10 cellular contexts compared by ENCODE assay signal in the genomic region with DNA sequence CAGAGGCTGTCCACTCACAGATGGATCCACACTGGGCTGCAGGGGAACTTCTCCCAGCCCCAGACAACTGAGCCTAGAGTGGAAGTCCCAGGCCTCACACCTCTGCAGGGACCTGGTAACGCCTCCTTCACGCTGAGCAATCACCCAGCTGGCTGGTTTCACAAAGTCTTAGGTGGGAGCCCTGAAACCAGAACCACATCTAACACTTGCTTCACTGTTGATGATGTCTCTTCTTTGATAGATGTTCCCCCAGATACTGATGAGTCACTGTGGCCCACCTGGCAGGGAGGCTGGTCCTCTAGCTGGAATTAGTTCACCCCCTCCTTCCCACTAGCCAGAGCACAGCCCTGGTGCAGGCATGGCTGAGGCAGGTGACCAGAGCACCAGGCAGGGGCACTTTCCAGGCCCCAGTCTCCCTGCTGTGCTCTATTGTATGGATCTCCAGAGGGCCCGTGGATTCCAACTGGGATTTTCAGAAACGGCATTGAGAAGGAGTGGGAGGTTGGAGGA. TPM values are rescaled to one million over a fixed set of nuclear protein-coding genes. Genes with fewer than 3 reads are reported as not detected.
DNase-seq lines count a peak whose midpoint lies in the region; ATAC-seq lines count a peak whose summit lies in the region.
"Had no signal": no experiment of that assay in that cellular context is flagged by ENCODE, and none has a peak within 500 bp of the region (broad histone marks: within the 10 kb centered on the region; RNA-seq: fewer than 3 reads in every experiment).

No MANE protein-coding gene starts in this region.

- peak overlapping the region; percentile 25 for H3K27ac Mint-ChIP-seq in activated naive CD4-positive, alpha-beta T cell treated with anti-CD3 and anti-CD28 coated beads, Interleukin-2, amount 10 ng/mL, durations not matched to agents 7 days and 5 days
- no peak overlapping the region for H3K27ac Mint-ChIP-seq in stimulated activated memory B cell treated with anti-CD40 and anti-IgM and Interleukin-4, amounts not matched to agents 10 μg/mL and 1 μg/mL and 100 μg/mL, for 72 hours
- H3K27ac Mint-ChIP-seq: nephron had no signal

- no peaks in the 10 kb centered on the region for H3K36me3 Mint-ChIP-seq in activated naive CD4-positive, alpha-beta T cell treated with anti-CD3 and anti-CD28 coated beads, Interleukin-2, amount 10 ng/mL, durations not matched to agents 7 days and 5 days
- H3K36me3 Mint-ChIP-seq in stimulated activated memory B cell treated with anti-CD40 and anti-IgM and Interleukin-4, amounts not matched to agents 10 μg/mL and 1 μg/mL and 100 μg/mL, for 72 hours = no peaks in the 10 kb centered on the region

- peaks cover 11% of the 10 kb centered on the region for H3K4me1 Mint-ChIP-seq in activated naive CD4-positive, alpha-beta T cell treated with anti-CD3 and anti-CD28 coated beads, Interleukin-2, amount 10 ng/mL, durations not matched to agents 7 days and 5 days
- H3K4me1 Mint-ChIP-seq in stimulated activated memory B cell treated with anti-CD40 and anti-IgM and Interleukin-4, amounts not matched to agents 10 μg/mL and 1 μg/mL and 100 μg/mL, for 72 hours = no peaks in the 10 kb centered on the region
- H3K4me1 Mint-ChIP-seq: nephron had no signal

- H3K4me3 Mint-ChIP-seq in activated naive CD4-positive, alpha-beta T cell treated with anti-CD3 and anti-CD28 coated beads, Interleukin-2, amount 10 ng/mL, durations not matched to agents 7 days and 5 days = no peak overlapping the region
- H3K4me3 Mint-ChIP-seq in stimulated activated memory B cell treated with anti-CD40 and anti-IgM and Interleukin-4, amounts not matched to agents 10 μg/mL and 1 μg/mL and 100 μg/mL, for 72 hours = no peak overlapping the region
- H3K4me3 Mint-ChIP-seq: nephron had no signal

- no peaks in the 10 kb centered on the region for H3K27me3 Mint-ChIP-seq in activated naive CD4-positive, alpha-beta T cell treated with anti-CD3 and anti-CD28 coated beads, Interleukin-2, amount 10 ng/mL, durations not matched to agents 7 days and 5 days
- peaks cover 10% of the 10 kb centered on the region for H3K27me3 Mint-ChIP-seq in stimulated activated memory B cell treated with anti-CD40 and anti-IgM and Interleukin-4, amounts not matched to agents 10 μg/mL and 1 μg/mL and 100 μg/mL, for 72 hours

- intact Hi-C loops in posterior vena cava (cut with DNase I) = no loop called here

- peak; percentile 33 for DNase-seq in activated naive CD4-positive, alpha-beta T cell treated with Interleukin-2 at 50 U/mL for 16 hours
- DNase-seq in activated naive CD4-positive, alpha-beta T cell (lab: John Stamatoyannopoulos, UW) = no peak
- peak; percentile 34 for DNase-seq in activated naive CD4-positive, alpha-beta T cell treated with anti-CD3 and anti-CD28 coated beads, Interleukin-2, amount 10 ng/mL, durations not matched to agents 7 days and 5 days
- no peak for DNase-seq in posterior vena cava (ENCODE audit: low spot score)
- DNase-seq in medulla oblongata (ENCODE audit: extremely low spot score) = no peak
- DNase-seq: NCI-H526 had no signal

- CTCF ChIA-PET in activated naive CD4-positive, alpha-beta T cell treated with anti-CD3 and anti-CD28 coated beads, Interleukin-2, amount 10 ng/mL, durations not matched to agents 7 days and 5 days (lab: Charles Lee) = no interaction called here

- no peaks in the 10 kb centered on the region for H3K9me3 Mint-ChIP-seq in activated naive CD4-positive, alpha-beta T cell treated with anti-CD3 and anti-CD28 coated beads, Interleukin-2, amount 10 ng/mL, durations not matched to agents 7 days and 5 days
- no peaks in the 10 kb centered on the region for H3K9me3 Mint-ChIP-seq in stimulated activated memory B cell treated with anti-CD40 and anti-IgM and Interleukin-4, amounts not matched to agents 10 μg/mL and 1 μg/mL and 100 μg/mL, for 72 hours

- ATAC-seq in HG03039 (IDR thresholded peaks at IDR 0.05; ENCODE audit: unreplicated experiment) (peak; percentile 46), HG02870 (IDR thresholded peaks at IDR 0.05; ENCODE audit: unreplicated experiment) (no peak)
- ATAC-seq in stimulated activated memory B cell treated with anti-CD40 and anti-IgM and Interleukin-4, amounts not matched to agents 10 μg/mL and 1 μg/mL and 100 μg/mL, for 72 hours = peak; percentile 48

RNA-seq across cellular contexts. Expression of gene MYL3, which starts 33.5 kb away (rescaled TPM):
- 1 to 10 TPM; 3.2 to 5.9 TPM for total RNA-seq in posterior vena cava

RNA-seq across cellular contexts. Expression of gene PTH1R, which starts 47.8 kb away (rescaled TPM):
- total RNA-seq in posterior vena cava = 10 to 100 TPM in 1 of 2 donors, 1 to 10 TPM in 1; 5.8 to 17.9 TPM

Comparison
In these comparisons a context has a peak if more than half of its experiments do, and no peak if none do; other contexts are left out.
1. DNase-seq: peak in activated naive CD4-positive, alpha-beta T cell treated with Interleukin-2 at 50 U/mL for 16 hours (single experiment) and activated naive CD4-positive, alpha-beta T cell treated with anti-CD3 and anti-CD28 coated beads, Interleukin-2, amount 10 ng/mL, durations not matched to agents 7 days and 5 days (single experiment); none in activated naive CD4-positive, alpha-beta T cell (0 of 4), posterior vena cava (single experiment) and medulla oblongata (single experiment).